Comparison of ENCODE assay signal across 1 cellular context in the genomic region with DNA sequence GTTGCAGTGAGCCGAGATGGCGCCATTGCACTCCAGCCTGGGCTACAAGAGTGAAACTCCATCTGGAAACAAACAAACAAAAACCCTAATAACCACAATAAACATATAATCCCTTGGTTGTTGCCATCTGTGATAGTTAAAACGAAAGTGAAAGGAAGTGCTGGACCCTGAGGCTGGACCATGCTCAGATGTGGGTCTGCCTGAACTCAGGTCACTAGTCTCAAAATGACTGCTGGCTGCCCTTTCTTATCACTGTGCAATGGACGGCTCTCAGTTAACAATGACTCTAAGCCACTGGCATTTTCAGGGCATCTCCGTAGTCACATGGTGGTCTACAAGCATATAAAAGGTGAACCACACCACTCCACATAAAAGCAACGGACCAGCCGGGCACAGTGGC.
TF ChIP-seq lines count a peak whose summit lies in the region.

No MANE protein-coding gene starts in this region.

TF ChIP-seq in K562, 482 proteins besides CTCF, POLR2A, EP300 and RAD21:
- TF ChIP-seq FOXK2 (conservative IDR thresholded peaks at IDR 0.05 in 1 of 2, IDR thresholded peaks at IDR 0.05 in 1 of 2; ENCODE audit: low read depth in 2 of 2) (0 out of 4 replicates have a peak, but pooled peaks have one; percentile 29 to 34), ZNF408 (CRISPR knock-in tag; IDR thresholded peaks at IDR 0.05; ENCODE audit: low read depth) (no peak), SLC30A9 (CRISPR knock-in tag; IDR thresholded peaks at IDR 0.05) (no peak), HDAC1 (IDR thresholded peaks at IDR 0.05) (no peak), CXXC5 (CRISPR knock-in tag; IDR thresholded peaks at IDR 0.05) (0 out of 2 replicates have a peak, but pooled peaks have one; percentile 9), SMAD4 (CRISPR knock-in tag; conservative IDR thresholded peaks at IDR 0.05) (peak; percentile 53; the same call in 1 of the 2 replicates), GABPB2 (CRISPR knock-in tag; conservative IDR thresholded peaks at IDR 0.05) (no peak), HDAC6 (IDR thresholded peaks at IDR 0.05; ENCODE audit: low read depth, low read length) (no peak)
- TF ChIP-seq, protein P1, sequence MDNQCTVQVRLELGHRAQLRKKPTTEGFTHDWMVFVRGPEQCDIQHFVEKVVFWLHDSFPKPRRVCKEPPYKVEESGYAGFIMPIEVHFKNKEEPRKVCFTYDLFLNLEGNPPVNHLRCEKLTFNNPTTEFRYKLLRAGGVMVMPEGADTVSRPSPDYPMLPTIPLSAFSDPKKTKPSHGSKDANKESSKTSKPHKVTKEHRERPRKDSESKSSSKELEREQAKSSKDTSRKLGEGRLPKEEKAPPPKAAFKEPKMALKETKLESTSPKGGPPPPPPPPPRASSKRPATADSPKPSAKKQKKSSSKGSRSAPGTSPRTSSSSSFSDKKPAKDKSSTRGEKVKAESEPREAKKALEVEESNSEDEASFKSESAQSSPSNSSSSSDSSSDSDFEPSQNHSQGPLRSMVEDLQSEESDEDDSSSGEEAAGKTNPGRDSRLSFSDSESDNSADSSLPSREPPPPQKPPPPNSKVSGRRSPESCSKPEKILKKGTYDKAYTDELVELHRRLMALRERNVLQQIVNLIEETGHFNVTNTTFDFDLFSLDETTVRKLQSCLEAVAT (IDR thresholded peaks at IDR 0.05), result no peak
TF ChIP-seq in K562: peak in this region for 3.
